In genomic region chr6:75932067-75932466, GRCh38 we compare ENCODE assay signal across 8 cellular contexts.
DNase-seq lines count a peak whose midpoint lies in the region; ATAC-seq and TF ChIP-seq lines count a peak whose summit lies in the region.

No MANE protein-coding gene starts in this region.

- BruUV-seq in MCF 10A (replicated peaks; lab: Mats Ljungman, UMichigan), result no TSS peak

- H3K36me3 ChIP-seq in breast epithelium (peaks cover 3% of the 10 kb centered on the region), gastrocnemius medialis (no peaks in the 10 kb centered on the region)

- no peaks in the 10 kb centered on the region for H3K27me3 ChIP-seq in breast epithelium
- H3K27me3 ChIP-seq in gastrocnemius medialis, result no peaks in the 10 kb centered on the region

- H3K27me3 Mint-ChIP-seq in MCF 10A (ENCODE audit: insufficient read depth, unreplicated experiment) (no peaks in the 10 kb centered on the region), nephron progenitor cell (ENCODE audit: low read depth, poor library complexity) (peaks cover 15% of the 10 kb centered on the region)
- H3K27me3 Mint-ChIP-seq in stimulated activated memory B cell treated with anti-CD40 and anti-IgM and Interleukin-4, amounts not matched to agents 10 μg/mL and 1 μg/mL and 100 μg/mL, for 72 hours, result peaks cover 17% of the 10 kb centered on the region

- intact Hi-C loops in MCF 10A (cut with micrococcal nuclease) (loop anchor here (10.0 kb wide), 1 partner anchor 683 kb away; no protein-coding TSS in a partner anchor), breast epithelium (cut with DNase I; ENCODE audit: low total_unique reads) (no loop called here), gastrocnemius medialis (cut with DNase I; ENCODE audit: low total_unique reads) (no loop called here)

- H3K9me3 ChIP-seq in breast epithelium (no peaks in the 10 kb centered on the region), gastrocnemius medialis (no peaks in the 10 kb centered on the region)

- H3K4me3 Mint-ChIP-seq in MCF 10A (ENCODE audit: unreplicated experiment), result no peak overlapping the region
- no peak overlapping the region for H3K4me3 Mint-ChIP-seq in nephron progenitor cell
- H3K4me3 Mint-ChIP-seq in stimulated activated memory B cell treated with anti-CD40 and anti-IgM and Interleukin-4, amounts not matched to agents 10 μg/mL and 1 μg/mL and 100 μg/mL, for 72 hours, result no peak overlapping the region

- no peak overlapping the region for H3K4me3 ChIP-seq in breast epithelium
- no peak overlapping the region for H3K4me3 ChIP-seq in astrocyte of the spinal cord (ENCODE audit: low read depth, low read length)
- no peak overlapping the region for H3K4me3 ChIP-seq in gastrocnemius medialis

- H3K4me1 Mint-ChIP-seq in MCF 10A (ENCODE audit: insufficient read depth, unreplicated experiment), result peaks cover 10% of the 10 kb centered on the region
- H3K4me1 Mint-ChIP-seq in nephron progenitor cell, result peaks cover 15% of the 10 kb centered on the region
- peaks cover 9% of the 10 kb centered on the region for H3K4me1 Mint-ChIP-seq in stimulated activated memory B cell treated with anti-CD40 and anti-IgM and Interleukin-4, amounts not matched to agents 10 μg/mL and 1 μg/mL and 100 μg/mL, for 72 hours

- H3K27ac Mint-ChIP-seq in MCF 10A (ENCODE audit: low read depth, unreplicated experiment) (no peak overlapping the region), nephron progenitor cell (no peak overlapping the region)
- H3K27ac Mint-ChIP-seq in stimulated activated memory B cell treated with anti-CD40 and anti-IgM and Interleukin-4, amounts not matched to agents 10 μg/mL and 1 μg/mL and 100 μg/mL, for 72 hours, result no peak overlapping the region

- H3K4me1 ChIP-seq in breast epithelium (no peaks in the 10 kb centered on the region), gastrocnemius medialis (peaks cover 0 to 5% of the 10 kb centered on the region in 2 donors)

- in situ Hi-C loops in astrocyte of the spinal cord (cut with HindIII; ENCODE audit: low sequenced_read_pairs), result no loop called here
- in situ Hi-C loops in gastrocnemius medialis (cut with MboI; ENCODE audit: low sequenced_read_pairs in 4 of 4), result loop anchor here (10.0 to 25.0 kb wide), 2 partner anchors 1523 to 1530 kb away; partner anchors contain the start of gene HTR1B (in 3 of the 4)

- H3K27ac ChIP-seq in breast epithelium (no peak overlapping the region), gastrocnemius medialis (no peak overlapping the region)

- TF ChIP-seq POLR2A in breast epithelium (IDR thresholded peaks at IDR 0.05) (no peak), gastrocnemius medialis (IDR thresholded peaks at IDR 0.05) (no peak)

- peak; percentile 34 for TF ChIP-seq CTCF in MCF 10A (IDR thresholded peaks at IDR 0.05; ENCODE audit: unreplicated experiment)
- no peak for TF ChIP-seq CTCF in breast epithelium (IDR thresholded peaks at IDR 0.05)
- TF ChIP-seq CTCF in astrocyte of the spinal cord (IDR thresholded peaks at IDR 0.05; ENCODE audit: low read depth, low read length), result peak; percentile 74
- TF ChIP-seq CTCF in nephron progenitor cell (IDR thresholded peaks at IDR 0.05), result peak; percentile 89
- TF ChIP-seq CTCF in gastrocnemius medialis (IDR thresholded peaks at IDR 0.05 in 4 of 5, conservative IDR thresholded peaks at IDR 0.05 in 1 of 5), result no peak

- no peaks in the 10 kb centered on the region for H3K9me3 Mint-ChIP-seq in MCF 10A (ENCODE audit: unreplicated experiment)
- H3K9me3 Mint-ChIP-seq in nephron progenitor cell, result no peaks in the 10 kb centered on the region
- H3K9me3 Mint-ChIP-seq in stimulated activated memory B cell treated with anti-CD40 and anti-IgM and Interleukin-4, amounts not matched to agents 10 μg/mL and 1 μg/mL and 100 μg/mL, for 72 hours, result no peaks in the 10 kb centered on the region

- no peaks in the 10 kb centered on the region for H3K36me3 Mint-ChIP-seq in MCF 10A (ENCODE audit: insufficient read depth, unreplicated experiment)
- no peaks in the 10 kb centered on the region for H3K36me3 Mint-ChIP-seq in nephron progenitor cell (ENCODE audit: low read depth)
- H3K36me3 Mint-ChIP-seq in stimulated activated memory B cell treated with anti-CD40 and anti-IgM and Interleukin-4, amounts not matched to agents 10 μg/mL and 1 μg/mL and 100 μg/mL, for 72 hours, result no peaks in the 10 kb centered on the region

- POLR2A ChIA-PET in MCF 10A (lab: Yijun Ruan, JAX), result interaction anchor here (1.0 kb wide), 1 partner anchor 12 kb away, joined by 3 read pairs; no protein-coding TSS in a partner anchor

- DNase-seq in MCF 10A (ENCODE audit: unreplicated experiment), result peak; percentile 38
- no peak for DNase-seq in breast epithelium (ENCODE audit: low spot score in 2 of 2)
- peak; percentile 52 for DNase-seq in NAMALWA (ENCODE audit: low spot score)
- DNase-seq in astrocyte of the spinal cord (ENCODE audit: low read depth, low spot score), result peak; percentile 10
- peak; percentile 73 for DNase-seq in nephron progenitor cell
- DNase-seq in gastrocnemius medialis, result no peak

- CTCF ChIA-PET in MCF 10A (lab: Yijun Ruan, JAX), result interaction anchor here (1.0 to 1.1 kb wide), 5 partner anchors 39 to 750 kb away, joined by 3 to 5 read pairs (median 3); no protein-coding TSS in a partner anchor

- ATAC-seq in HG03025 (IDR thresholded peaks at IDR 0.05; ENCODE audit: low FRiP score, unreplicated experiment) (no peak), gastrocnemius medialis (no peak)
- ATAC-seq in stimulated activated memory B cell treated with anti-CD40 and anti-IgM and Interleukin-4, amounts not matched to agents 10 μg/mL and 1 μg/mL and 100 μg/mL, for 72 hours, result no peak

Comparison
In these comparisons a context has a peak if more than half of its experiments do, and no peak if none do; other contexts are left out.
1. DNase-seq: peak in MCF 10A (single experiment), NAMALWA (single experiment), astrocyte of the spinal cord (single experiment) and nephron progenitor cell (single experiment); none in breast epithelium (0 of 2) and gastrocnemius medialis (0 of 2).
2. CTCF ChIP-seq: peak in MCF 10A (single experiment), astrocyte of the spinal cord (single experiment) and nephron progenitor cell (single experiment); none in breast epithelium (0 of 3) and gastrocnemius medialis (0 of 5).